23 cellular contexts compared by ENCODE assay signal in genomic region chr13:78977311-78977710, GRCh38.
A peak's percentile ranks its signal among the peaks of the same experiment; 100 is the strongest.
DNase-seq lines count a peak whose midpoint lies in the region; ATAC-seq and TF ChIP-seq lines count a peak whose summit lies in the region.
"Had no signal": no experiment of that assay in that cellular context is flagged by ENCODE, and none has a peak within 500 bp of the region (broad histone marks: within the 10 kb centered on the region; RNA-seq: fewer than 3 reads in every experiment).

No MANE protein-coding gene starts in this region.

- TF ChIP-seq CTCF in left lung (IDR thresholded peaks at IDR 0.05) = no peak

- peaks cover 21% of the 10 kb centered on the region for H3K4me1 ChIP-seq in SJCRH30
- H3K4me1 ChIP-seq in left lung = no peaks in the 10 kb centered on the region
- H3K4me1 ChIP-seq: BLaER1 treated with 17β-estradiol and CSF1 and Interleukin-3, amounts not matched to agents 10 nM and 100 nM had no signal

- DNase-seq in NCI-H2171 treated with DMSO at 0.1 percent for 48 hours (lab: John Stamatoyannopoulos, UW) = peak; percentile 51
- DNase-seq in NCI-H2171 (lab: John Stamatoyannopoulos, UW) = no peak
- DNase-seq in NCI-H1694 (lab: John Stamatoyannopoulos, UW) = peak; percentile 66
- DNase-seq in SJCRH30 = peak; percentile 61 to 78
- DNase-seq in left lung = no peak
- DNase-seq in activated CD8-positive, alpha-beta memory T cell treated with anti-CD3 and anti-CD28 coated beads, Interleukin-2, amount 50 U/mL, for 48 hours = no peak
- DNase-seq in GM19240 (ENCODE audit: insufficient read length, low spot score) = no peak
- DNase-seq: CD8-positive, alpha-beta T cell; DMS79; GOT3; KBM-7; MM.1S; NCI-H1048; NCI-H1417 treated with DMSO at 0.1 percent for 48 hours; NCI-H1930; NCI-H345; NCI-H526 treated with DMSO at 0.1 percent for 48 hours; SIG-M5 had no signal

- H3K4me3 ChIP-seq in SJCRH30 (no peak overlapping the region), left lung (no peak overlapping the region)
- H3K4me3 ChIP-seq: BLaER1 treated with 17β-estradiol and CSF1 and Interleukin-3, amounts not matched to agents 10 nM and 100 nM had no signal

- ATAC-seq in left lung (peak; percentile 44), GM21723 (IDR thresholded peaks at IDR 0.05; ENCODE audit: unreplicated experiment) (no peak)
- ATAC-seq: CD8-positive, alpha-beta T cell; HCT116; Panc1 had no signal

- H3K9me3 ChIP-seq in SJCRH30 (replicated peaks) (peaks cover 4% of the 10 kb centered on the region; the same call in 1 of the 2 replicates), left lung (no peaks in the 10 kb centered on the region)
- H3K9me3 ChIP-seq: BLaER1 treated with 17β-estradiol and CSF1 and Interleukin-3, amounts not matched to agents 10 nM and 100 nM had no signal

- intact Hi-C loops in left lung (cut with DNase I) = loop anchor here in 1 of 2 donors (5.0 kb wide), 1 partner anchor 840 kb away; no protein-coding TSS in a partner anchor

- H3K27ac ChIP-seq in SJCRH30 (peak overlapping the region; percentile 78), left lung (no peak overlapping the region)
- H3K27ac ChIP-seq: 22Rv1; BLaER1 treated with 17β-estradiol and CSF1 and Interleukin-3, amounts not matched to agents 10 nM and 100 nM had no signal

- no peaks in the 10 kb centered on the region for H3K27me3 ChIP-seq in SJCRH30
- H3K27me3 ChIP-seq in left lung = no peaks in the 10 kb centered on the region
- H3K27me3 ChIP-seq: BLaER1 treated with 17β-estradiol and CSF1 and Interleukin-3, amounts not matched to agents 10 nM and 100 nM had no signal

- H3K36me3 ChIP-seq in SJCRH30 = no peaks in the 10 kb centered on the region
- H3K36me3 ChIP-seq in left lung = no peaks in the 10 kb centered on the region
- H3K36me3 ChIP-seq: BLaER1 treated with 17β-estradiol and CSF1 and Interleukin-3, amounts not matched to agents 10 nM and 100 nM had no signal

Comparison
In these comparisons a context has a peak if more than half of its experiments do, and no peak if none do; other contexts are left out.
1. DNase-seq: peak in NCI-H2171 treated with DMSO at 0.1 percent for 48 hours (single experiment), NCI-H1694 (single experiment) and SJCRH30 (2 of 2); none in NCI-H2171 (single experiment), left lung (0 of 2), activated CD8-positive, alpha-beta memory T cell treated with anti-CD3 and anti-CD28 coated beads, Interleukin-2, amount 50 U/mL, for 48 hours (single experiment) and GM19240 (single experiment).